23 cellular contexts compared by ENCODE assay signal in genomic region chr1:226044514-226045132, GRCh38.
"Had no signal": no experiment of that assay in that cellular context is flagged by ENCODE, and none has a peak within 500 bp of the region (broad histone marks: within the 10 kb centered on the region; RNA-seq: fewer than 3 reads in every experiment).

No MANE protein-coding gene starts in this region.

- ATAC-seq: activated CD8-positive, alpha-beta memory T cell treated with anti-CD3 and anti-CD28 coated beads, Interleukin-2, amount 10 ng/mL, durations not matched to agents 7 days and 5 days; activated CD8-positive, alpha-beta T cell treated with anti-CD3 and anti-CD28 coated beads, Interleukin-2, amount 10 ng/mL, durations not matched to agents 7 days and 5 days; left cardiac atrium; left ventricle myocardium superior; stimulated activated naive CD8-positive, alpha-beta T cell treated with anti-CD3 and anti-CD28 coated beads, Interleukin-15, Interleukin-2, amounts not matched to agents 100 U/mL and 50 U/mL, for 24 hours had no signal

- H3K4me1 ChIP-seq: ascending aorta, right atrium auricular region, uterus had no signal

- H3K27me3 ChIP-seq: ascending aorta, right atrium auricular region, uterus had no signal

- H3K4me3 Mint-ChIP-seq: activated B cell treated with CpG ODN at 0.5 μM for 24 hours; activated CD8-positive, alpha-beta memory T cell treated with anti-CD3 and anti-CD28 coated beads, Interleukin-2, amount 10 ng/mL, durations not matched to agents 7 days and 5 days; activated CD8-positive, alpha-beta T cell treated with anti-CD3 and anti-CD28 coated beads, Interleukin-2, amount 10 ng/mL, durations not matched to agents 7 days and 5 days; activated naive CD4-positive, alpha-beta T cell treated with anti-CD3 and anti-CD28 coated beads, Interleukin-2, amount 10 ng/mL, durations not matched to agents 7 days and 5 days; activated naive CD8-positive, alpha-beta T cell treated with anti-CD3 and anti-CD28 coated beads, Interleukin-2, amount 10 ng/mL, durations not matched to agents 7 days and 5 days; activated T-helper 1 cell treated with anti-CD3 and anti-CD28 coated beads, Interleukin-12 subunit alpha, Interleukin-12 subunit beta, Interleukin-2, Interleukin-4 antibody, amounts not matched to agents 30 ng/mL and 10 ng/mL and 1 ng/mL, durations not matched to agents 14 hours and 24 hours and 36 hours; brain; nephron; T-helper 2 cell treated with Interferon-gamma antibody and Interleukin-4, amounts not matched to agents 5 μg/mL and 100 μg/mL, for 36 hours had no signal

- H3K27ac Mint-ChIP-seq: activated B cell treated with CpG ODN at 0.5 μM for 24 hours; activated CD8-positive, alpha-beta memory T cell treated with anti-CD3 and anti-CD28 coated beads, Interleukin-2, amount 10 ng/mL, durations not matched to agents 7 days and 5 days; activated CD8-positive, alpha-beta T cell treated with anti-CD3 and anti-CD28 coated beads, Interleukin-2, amount 10 ng/mL, durations not matched to agents 7 days and 5 days; activated naive CD4-positive, alpha-beta T cell treated with anti-CD3 and anti-CD28 coated beads, Interleukin-2, amount 10 ng/mL, durations not matched to agents 7 days and 5 days; activated naive CD8-positive, alpha-beta T cell treated with anti-CD3 and anti-CD28 coated beads, Interleukin-2, amount 10 ng/mL, durations not matched to agents 7 days and 5 days; activated T-helper 1 cell treated with anti-CD3 and anti-CD28 coated beads, Interleukin-12 subunit alpha, Interleukin-12 subunit beta, Interleukin-2, Interleukin-4 antibody, amounts not matched to agents 30 ng/mL and 10 ng/mL and 1 ng/mL, durations not matched to agents 14 hours and 24 hours and 36 hours; brain; nephron; T-helper 2 cell treated with Interferon-gamma antibody and Interleukin-4, amounts not matched to agents 5 μg/mL and 100 μg/mL, for 36 hours had no signal

- H3K4me3 ChIP-seq: ascending aorta, right atrium auricular region, thoracic aorta, uterus had no signal

- H3K36me3 ChIP-seq: ascending aorta, right atrium auricular region, thoracic aorta, uterus had no signal

- H3K9me3 ChIP-seq: ascending aorta, right atrium auricular region, thoracic aorta, uterus had no signal

- H3K27ac ChIP-seq: ascending aorta, right atrium auricular region, thoracic aorta, uterus had no signal

- H3K4me1 Mint-ChIP-seq: activated naive CD4-positive, alpha-beta T cell treated with anti-CD3 and anti-CD28 coated beads, Interleukin-2, amount 10 ng/mL, durations not matched to agents 7 days and 5 days; nephron had no signal

- DNase-seq: activated B cell treated with CpG ODN at 0.5 μM for 24 hours; activated CD4-positive, alpha-beta T cell treated with anti-CD3 and anti-CD28 coated beads, Interleukin-2, amount 50 U/mL, for 1 hour; activated CD8-positive, alpha-beta memory T cell treated with anti-CD3 and anti-CD28 coated beads, Interleukin-2, amount 10 ng/mL, durations not matched to agents 7 days and 5 days; activated CD8-positive, alpha-beta T cell treated with anti-CD3 and anti-CD28 coated beads, Interleukin-2, amount 10 ng/mL, durations not matched to agents 7 days and 5 days; activated effector memory CD4-positive, alpha-beta T cell treated with anti-CD3 and anti-CD28 coated beads, Interleukin-2, amount 50 U/mL, for 16 hours; activated naive CD4-positive, alpha-beta T cell treated with anti-CD3 and anti-CD28 coated beads, Interleukin-2, amount 10 ng/mL, durations not matched to agents 7 days and 5 days; activated naive CD8-positive, alpha-beta T cell treated with anti-CD3 and anti-CD28 coated beads, Interleukin-2, amount 10 ng/mL, durations not matched to agents 7 days and 5 days; cortex of kidney; head of caudate nucleus; hippocampal formation; left cardiac atrium; left ventricle myocardium superior; nucleus accumbens; stimulated activated naive CD8-positive, alpha-beta T cell treated with anti-CD3 and anti-CD28 coated beads, Interleukin-15, Interleukin-2, amounts not matched to agents 100 U/mL and 50 U/mL, for 24 hours; trophoblast cell; uterus had no signal

- H3K27me3 Mint-ChIP-seq: activated B cell treated with CpG ODN at 0.5 μM for 24 hours had no signal

- H3K9me3 Mint-ChIP-seq: activated B cell treated with CpG ODN at 0.5 μM for 24 hours; activated naive CD4-positive, alpha-beta T cell treated with anti-CD3 and anti-CD28 coated beads, Interleukin-2, amount 10 ng/mL, durations not matched to agents 7 days and 5 days; activated naive CD8-positive, alpha-beta T cell treated with anti-CD3 and anti-CD28 coated beads, Interleukin-2, amount 10 ng/mL, durations not matched to agents 7 days and 5 days; activated T-helper 1 cell treated with anti-CD3 and anti-CD28 coated beads, Interleukin-12 subunit alpha, Interleukin-12 subunit beta, Interleukin-2, Interleukin-4 antibody, amounts not matched to agents 30 ng/mL and 10 ng/mL and 1 ng/mL, durations not matched to agents 14 hours and 24 hours and 36 hours; brain; nephron; T-helper 2 cell treated with Interferon-gamma antibody and Interleukin-4, amounts not matched to agents 5 μg/mL and 100 μg/mL, for 36 hours had no signal

- H3K36me3 Mint-ChIP-seq: activated CD8-positive, alpha-beta memory T cell treated with anti-CD3 and anti-CD28 coated beads, Interleukin-2, amount 10 ng/mL, durations not matched to agents 7 days and 5 days; activated naive CD4-positive, alpha-beta T cell treated with anti-CD3 and anti-CD28 coated beads, Interleukin-2, amount 10 ng/mL, durations not matched to agents 7 days and 5 days; activated naive CD8-positive, alpha-beta T cell treated with anti-CD3 and anti-CD28 coated beads, Interleukin-2, amount 10 ng/mL, durations not matched to agents 7 days and 5 days had no signal
